ENCODE assay signal across 10 cellular contexts in the genomic region with DNA sequence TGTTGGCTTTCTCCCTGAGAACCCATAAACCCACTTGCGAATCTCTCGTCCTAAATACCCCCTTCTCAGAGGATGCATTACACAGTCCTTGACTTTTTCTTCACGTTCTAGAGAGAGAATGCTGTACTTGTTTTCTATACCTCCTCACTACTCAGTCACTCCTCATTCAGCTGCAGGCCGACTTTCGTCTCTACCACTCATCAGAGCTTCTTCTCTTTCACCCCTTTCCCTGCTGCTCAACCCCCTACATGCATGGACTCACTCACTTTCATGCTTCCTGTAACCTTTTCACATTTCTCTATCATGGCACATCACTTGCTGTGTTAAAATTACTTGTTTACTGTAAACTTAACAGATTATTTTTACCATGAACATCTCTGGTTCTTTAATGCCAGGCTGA. TPM values are rescaled to one million over a fixed set of nuclear protein-coding genes. Genes with fewer than 3 reads are reported as not detected.
DNase-seq lines count a peak whose midpoint lies in the region; ATAC-seq and TF ChIP-seq lines count a peak whose summit lies in the region.
"Had no signal": no experiment of that assay in that cellular context is flagged by ENCODE, and none has a peak within 500 bp of the region (broad histone marks: within the 10 kb centered on the region; RNA-seq: fewer than 3 reads in every experiment).

No MANE protein-coding gene starts in this region.

- H3K27me3 Mint-ChIP-seq in dendritic cell treated with granulocyte-macrophage colony-stimulating factor and Interleukin-4, amounts not matched to agents 40 ng/mL and 50 ng/mL, for 4 days, result no peaks in the 10 kb centered on the region
- no peaks in the 10 kb centered on the region for H3K27me3 Mint-ChIP-seq in chondrocyte (ENCODE audit: low read depth)

- H3K4me3 Mint-ChIP-seq in dendritic cell treated with granulocyte-macrophage colony-stimulating factor and Interleukin-4, amounts not matched to agents 40 ng/mL and 50 ng/mL, for 4 days, result no peak overlapping the region
- no peak overlapping the region for H3K4me3 Mint-ChIP-seq in chondrocyte (ENCODE audit: unreplicated experiment)

- H3K4me1 Mint-ChIP-seq in dendritic cell treated with granulocyte-macrophage colony-stimulating factor and Interleukin-4, amounts not matched to agents 40 ng/mL and 50 ng/mL, for 4 days (ENCODE audit: low read depth), result peaks cover 53% of the 10 kb centered on the region
- peaks cover 24% of the 10 kb centered on the region for H3K4me1 Mint-ChIP-seq in chondrocyte (ENCODE audit: low read depth)

- peaks cover 7% of the 10 kb centered on the region for H3K9me3 Mint-ChIP-seq in dendritic cell treated with granulocyte-macrophage colony-stimulating factor and Interleukin-4, amounts not matched to agents 40 ng/mL and 50 ng/mL, for 4 days
- no peaks in the 10 kb centered on the region for H3K9me3 Mint-ChIP-seq in chondrocyte (ENCODE audit: low read depth)

- H3K36me3 Mint-ChIP-seq in dendritic cell treated with granulocyte-macrophage colony-stimulating factor and Interleukin-4, amounts not matched to agents 40 ng/mL and 50 ng/mL, for 4 days (ENCODE audit: low read depth), result peaks cover 53% of the 10 kb centered on the region
- H3K36me3 Mint-ChIP-seq in chondrocyte (ENCODE audit: low read depth), result peaks cover 3% of the 10 kb centered on the region

- no peak for TF ChIP-seq CTCF in chondrocyte (IDR thresholded peaks at IDR 0.05)

- peak overlapping the region; percentile 84 for H3K27ac Mint-ChIP-seq in dendritic cell treated with granulocyte-macrophage colony-stimulating factor and Interleukin-4, amounts not matched to agents 40 ng/mL and 50 ng/mL, for 4 days
- H3K27ac Mint-ChIP-seq in chondrocyte (ENCODE audit: unreplicated experiment), result no peak overlapping the region

- DNase-seq in chondrocyte (ENCODE audit: low spot score) (no peak), NCI-H69 (lab: John Stamatoyannopoulos, UW) (no peak)
- DNase-seq: Kasumi-1, NCI-H187 had no signal

- ATAC-seq in GM18519 (IDR thresholded peaks at IDR 0.05; ENCODE audit: low FRiP score, unreplicated experiment) (peak; percentile 42), GM19468 (IDR thresholded peaks at IDR 0.05; ENCODE audit: extremely low read depth, unreplicated experiment) (peak; percentile 47), HG02938 (IDR thresholded peaks at IDR 0.05; ENCODE audit: unreplicated experiment) (peak; percentile 35), HG03135 (IDR thresholded peaks at IDR 0.05; ENCODE audit: unreplicated experiment) (no peak)
- ATAC-seq: HCT116 had no signal

- intact Hi-C loops in dendritic cell treated with granulocyte-macrophage colony-stimulating factor and Interleukin-4, amounts not matched to agents 40 ng/mL and 50 ng/mL, for 4 days (cut with micrococcal nuclease), result loop anchor here (2.0 to 5.0 kb wide), 2 partner anchors 15 to 1001 kb away; no protein-coding TSS in a partner anchor

RNA-seq across cellular contexts. Expression of gene MDFIC, which starts 19.8 kb away (rescaled TPM):
- 12.7 to 24.6 TPM (median 15.6 TPM) in 3 replicates for total RNA-seq in chondrocyte
